Comparison of ENCODE assay signal across 16 cellular contexts in the genomic region with DNA sequence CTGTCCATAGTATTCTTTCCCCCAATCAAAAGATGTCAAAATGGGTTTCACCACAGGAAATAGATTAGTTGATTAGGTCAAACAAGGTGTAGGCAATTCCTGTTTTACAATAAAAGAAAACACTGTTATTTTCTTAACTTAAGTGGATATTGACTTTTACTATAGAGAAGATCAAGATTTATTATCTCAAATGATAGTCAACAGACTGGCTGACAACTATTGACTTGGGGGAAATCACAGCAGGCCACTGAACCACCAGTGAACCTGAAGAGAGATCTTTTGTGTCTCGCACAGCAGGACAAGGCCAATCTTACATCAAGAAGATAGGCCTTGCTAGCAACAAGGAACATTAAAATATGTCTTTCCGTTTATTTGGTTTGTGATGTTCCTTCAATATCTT.
"Had no signal": no experiment of that assay in that cellular context is flagged by ENCODE, and none has a peak within 500 bp of the region (broad histone marks: within the 10 kb centered on the region; RNA-seq: fewer than 3 reads in every experiment).

No MANE protein-coding gene starts in this region.

- ATAC-seq: activated naive CD8-positive, alpha-beta T cell treated with anti-CD3 and anti-CD28 coated beads, Interleukin-2, amount 50 U/mL, for 24 hours; activated T-cell treated with anti-CD3 and anti-CD28 coated beads, Interleukin-2, amount 50 U/mL, for 4 hours; left lobe of liver had no signal

- DNase-seq: activated CD4-positive, alpha-beta T cell treated with anti-CD3 and anti-CD28 coated beads, Interleukin-2, amount 10 ng/mL, durations not matched to agents 24 days and 14 days; activated CD8-positive, alpha-beta memory T cell treated with anti-CD3 and anti-CD28 coated beads, Interleukin-2, amount 50 U/mL, for 4 hours; activated naive CD4-positive, alpha-beta T cell treated with anti-CD3 and anti-CD28 coated beads, Interleukin-2, amount 10 ng/mL, durations not matched to agents 7 days and 5 days; activated naive CD8-positive, alpha-beta T cell treated with anti-CD3 and anti-CD28 coated beads, Interleukin-2, amount 50 U/mL, for 24 hours; activated T-cell treated with anti-CD3 and anti-CD28 coated beads, Interleukin-2, amount 50 U/mL, for 4 hours; anterior cingulate cortex; central memory CD4-positive, alpha-beta T cell; dorsolateral prefrontal cortex; foreskin fibroblast; islet precursor cell; nephron progenitor cell; stimulated activated CD4-positive, alpha-beta T cell treated with anti-CD3 and anti-CD28 coated beads, Interleukin-12 subunit alpha, Interleukin-12 subunit beta, amount 100 ng/mL, for 4 hours; stimulated activated CD4-positive, alpha-beta T cell treated with anti-CD3 and anti-CD28 coated beads, Interleukin-1b, Interleukin-23, amount 100 ng/mL, for 48 hours; stimulated activated CD8-positive, alpha-beta memory T cell treated with anti-CD3 and anti-CD28 coated beads, Interleukin-4, amount 100 ng/mL, for 48 hours; stimulated activated naive CD4-positive, alpha-beta T cell had no signal
